22 cellular contexts compared by ENCODE assay signal in genomic region chr11:95450547-95451123, GRCh38.
DNase-seq lines count a peak whose midpoint lies in the region; ATAC-seq, FAIRE-seq and TF ChIP-seq lines count a peak whose summit lies in the region.
"Had no signal": no experiment of that assay in that cellular context is flagged by ENCODE, and none has a peak within 500 bp of the region (broad histone marks: within the 10 kb centered on the region; RNA-seq: fewer than 3 reads in every experiment).

No MANE protein-coding gene starts in this region.

- H3K56ac ChIP-seq in IMR-90 (ENCODE audit: extremely low read depth, insufficient read depth, low read length), result no peak overlapping the region

- TF ChIP-seq EP300 in esophagus muscularis mucosa (IDR thresholded peaks at IDR 0.05), result no peak

- no peak overlapping the region for H2BK15ac ChIP-seq in IMR-90 (ENCODE audit: low read depth, low read length)

- dilution Hi-C loops in IMR-90 (cut with HindIII; ENCODE audit: low sequenced_read_pairs, unreplicated experiment) (no loop called here), endothelial cell of umbilical vein (cut with MboI; ENCODE audit: extremely low pct_ligation_motif_present, low sequenced_read_pairs) (no loop called here)

- H3K9me1 ChIP-seq in IMR-90 (ENCODE audit: insufficient read depth, low read length) (no peaks in the 10 kb centered on the region), endothelial cell of umbilical vein (replicated peaks; ENCODE audit: control insufficient read depth, extremely low read depth, insufficient read depth, low read length) (no peaks in the 10 kb centered on the region)

- DNase-seq in AG04449 (ENCODE audit: low read depth, low spot score), result peak; percentile 16
- peak; percentile 31 for DNase-seq in IMR-90
- peak; percentile 37 for DNase-seq in endothelial cell of umbilical vein (ENCODE audit: low read depth, low spot score)
- DNase-seq in lung microvascular endothelial cell (ENCODE audit: low read depth in 2 of 2), result peak; percentile 27 to 42
- DNase-seq in NK-92 (lab: John Stamatoyannopoulos, UW; ENCODE audit: unreplicated experiment), result no peak
- DNase-seq in RWPE1 (ENCODE audit: low spot score), result no peak
- DNase-seq in DMS79 treated with DMSO at 0.1 percent for 48 hours (lab: John Stamatoyannopoulos, UW), result no peak
- DNase-seq in esophagus muscularis mucosa (ENCODE audit: extremely low spot score), result no peak
- DNase-seq: activated CD4-positive, CD25-positive, alpha-beta regulatory T cell treated with anti-CD3 and anti-CD28 coated beads, Interleukin-2, amount 50 U/mL, for 72 hours; activated T-cell treated with anti-CD3 and anti-CD28 coated beads for 4 hours; caudate nucleus; effector CD8-positive, alpha-beta T cell; midbrain; NCI-H1417; NCI-H2227 treated with DMSO at 0.1 percent for 48 hours; T-helper 17 cell had no signal

- no peak overlapping the region for H3K4ac ChIP-seq in IMR-90 (ENCODE audit: low read depth, low read length)

- no peak overlapping the region for H4K91ac ChIP-seq in IMR-90 (ENCODE audit: insufficient read depth, low read depth, low read length)

- H2BK5ac ChIP-seq in IMR-90 (ENCODE audit: low read depth, low read length, poor library complexity, severe bottlenecking), result no peak overlapping the region

- TF ChIP-seq CTCF in AG04449 (IDR thresholded peaks at IDR 0.05; ENCODE audit: insufficient read depth, low read length, missing control alignments), result no peak
- TF ChIP-seq CTCF in IMR-90 (conservative IDR thresholded peaks at IDR 0.05; ENCODE audit: low read depth, low read length), result no peak
- TF ChIP-seq CTCF in endothelial cell of umbilical vein (IDR thresholded peaks at IDR 0.05; ENCODE audit: extremely low read depth in 1 of 2, insufficient read depth in 1 of 2, low read depth in 1 of 2, low read length in 2 of 2), result no peak
- TF ChIP-seq CTCF in RWPE1 (conservative IDR thresholded peaks at IDR 0.05; ENCODE audit: low read depth), result no peak
- no peak for TF ChIP-seq CTCF in esophagus muscularis mucosa (IDR thresholded peaks at IDR 0.05)

- H3K14ac ChIP-seq in IMR-90 (replicated peaks; ENCODE audit: low read depth, low read length), result no peak overlapping the region

- H3K18ac ChIP-seq in IMR-90 (ENCODE audit: low read depth, low read length), result no peak overlapping the region

- H3K79me1 ChIP-seq in IMR-90 (ENCODE audit: low read depth in 1 of 2, low read length in 2 of 2), result no peaks in the 10 kb centered on the region

- H3K9ac ChIP-seq in IMR-90 (ENCODE audit: low read depth, low read length), result no peak overlapping the region
- H3K9ac ChIP-seq in endothelial cell of umbilical vein (replicated peaks; ENCODE audit: extremely low read depth, insufficient read depth, low read length), result no peak overlapping the region
- H3K9ac ChIP-seq: KMS-11 had no signal

- H3K36me3 ChIP-seq in IMR-90 (ENCODE audit: control insufficient read depth, insufficient read depth, low read length), result no peaks in the 10 kb centered on the region
- H3K36me3 ChIP-seq in endothelial cell of umbilical vein (ENCODE audit: control insufficient read depth in 2 of 2, extremely low read depth in 1 of 2, insufficient read depth in 2 of 2, low read length in 2 of 2), result no peaks in the 10 kb centered on the region
- no peaks in the 10 kb centered on the region for H3K36me3 ChIP-seq in esophagus muscularis mucosa

- no peak for TF ChIP-seq RAD21 in IMR-90 (IDR thresholded peaks at IDR 0.05; ENCODE audit: low read length)

- H3K9me3 ChIP-seq in IMR-90 (ENCODE audit: control insufficient read depth, insufficient read depth, low read length), result 0 out of 2 replicates have a peak, but pooled peaks cover 1% of the 10 kb centered on the region
- H3K9me3 ChIP-seq in endothelial cell of umbilical vein (replicated peaks; ENCODE audit: control insufficient read depth, insufficient read depth, low read length), result no peaks in the 10 kb centered on the region
- H3K9me3 ChIP-seq in esophagus muscularis mucosa, result no peaks in the 10 kb centered on the region

- H2AFZ ChIP-seq in IMR-90 (replicated peaks; ENCODE audit: low read length, poor library complexity), result no peak overlapping the region
- peak overlapping the region; percentile 60 for H2AFZ ChIP-seq in endothelial cell of umbilical vein (ENCODE audit: low read depth, low read length)

- H4K20me1 ChIP-seq in IMR-90 (ENCODE audit: insufficient read depth, low read length) (no peaks in the 10 kb centered on the region), endothelial cell of umbilical vein (replicated peaks; ENCODE audit: control insufficient read depth, extremely low read depth, insufficient read depth, low read length) (no peaks in the 10 kb centered on the region)

- no peak for ATAC-seq in IMR-90 (ENCODE audit: low read depth)
- ATAC-seq: stimulated activated memory B cell treated with anti-CD40 and anti-IgM and Interleukin-4, amounts not matched to agents 10 μg/mL and 1 μg/mL and 100 μg/mL, for 72 hours; T-helper 17 cell had no signal

- no peak overlapping the region for H4K8ac ChIP-seq in IMR-90 (ENCODE audit: low read depth in 2 of 2, low read length in 2 of 2)

- H3K27ac ChIP-seq in IMR-90 (ENCODE audit: insufficient read depth, low read length) (no peak overlapping the region), endothelial cell of umbilical vein (ENCODE audit: insufficient read depth, low read depth, low read length) (peak overlapping the region; percentile 25), RWPE1 (no peak overlapping the region), esophagus muscularis mucosa (replicated peaks in 1 of 4) (peak overlapping the region in 1 of 4 donors; percentile 1)
- H3K27ac ChIP-seq: HL-60, KMS-11 had no signal

- H2AK5ac ChIP-seq in IMR-90 (ENCODE audit: low read depth, low read length), result no peak overlapping the region

- H4K5ac ChIP-seq in IMR-90 (ENCODE audit: low read depth, low read length), result no peak overlapping the region

- no peak overlapping the region for H3K4me3 ChIP-seq in AG04449 (ENCODE audit: low read depth, low read length)
- H3K4me3 ChIP-seq in IMR-90 (ENCODE audit: insufficient read depth, low read depth, low read length), result no peak overlapping the region
- no peak overlapping the region for H3K4me3 ChIP-seq in endothelial cell of umbilical vein (replicated peaks in 1 of 3; ENCODE audit: insufficient read depth in 1 of 3, low read depth in 1 of 3, low read length in 3 of 3)
- H3K4me3 ChIP-seq in esophagus muscularis mucosa, result no peak overlapping the region
- H3K4me3 ChIP-seq: skin epidermis had no signal

- no peak overlapping the region for H2BK20ac ChIP-seq in IMR-90 (ENCODE audit: low read depth, low read length)

- BruUV-seq in IMR-90 (replicated peaks; lab: Mats Ljungman, UMichigan) (no TSS peak), endothelial cell of umbilical vein (replicated peaks; lab: Mats Ljungman, UMichigan) (no TSS peak)

- H3K4me2 ChIP-seq in IMR-90 (ENCODE audit: low read depth, low read length) (no peak overlapping the region), endothelial cell of umbilical vein (ENCODE audit: insufficient read depth, low read length) (no peak overlapping the region)
- H3K4me2 ChIP-seq: KMS-11 had no signal

- intact Hi-C loops in IMR-90 (cut with micrococcal nuclease), result no loop called here
- intact Hi-C loops in endothelial cell of umbilical vein (cut with micrococcal nuclease), result loop anchor here (5.0 kb wide), 1 partner anchor 208 kb away; no protein-coding TSS in a partner anchor
- intact Hi-C loops in esophagus muscularis mucosa (cut with DNase I), result no loop called here

- TF ChIP-seq POLR2A in IMR-90 (IDR thresholded peaks at IDR 0.05; ENCODE audit: low read depth, low read length), result no peak
- no peak for TF ChIP-seq POLR2A in endothelial cell of umbilical vein (IDR thresholded peaks at IDR 0.05; ENCODE audit: low read depth, low read length)
- TF ChIP-seq POLR2A in esophagus muscularis mucosa (IDR thresholded peaks at IDR 0.05; ENCODE audit: low read depth), result no peak

- H3K79me2 ChIP-seq in endothelial cell of umbilical vein (ENCODE audit: control insufficient read depth, insufficient read depth, low read length), result no peaks in the 10 kb centered on the region

- H3K4me1 ChIP-seq in IMR-90 (ENCODE audit: control insufficient read depth, insufficient read depth, low read length) (peaks cover 5% of the 10 kb centered on the region; the same call in 1 of the 2 replicates), endothelial cell of umbilical vein (ENCODE audit: control insufficient read depth, extremely low read depth, insufficient read depth, low read length) (peaks cover 13% of the 10 kb centered on the region), esophagus muscularis mucosa (peaks cover 0 to 6% (median 2%) of the 10 kb centered on the region in 4 donors)

- H3K23ac ChIP-seq in IMR-90 (ENCODE audit: low read depth, low read length), result no peak overlapping the region

- in situ Hi-C loops in IMR-90 (cut with MboI; ENCODE audit: low sequenced_read_pairs), result no loop called here

- FAIRE-seq in endothelial cell of umbilical vein (lab: Jason Lieb, UNC), result no peak
- FAIRE-seq: frontal cortex, GM19239 had no signal

- H2AK9ac ChIP-seq in IMR-90 (replicated peaks; ENCODE audit: low read depth, low read length, poor library complexity), result no peak overlapping the region

- peaks cover 2% of the 10 kb centered on the region; the same call in 1 of the 2 replicates for H3K27me3 ChIP-seq in IMR-90 (ENCODE audit: control insufficient read depth, insufficient read depth, low read length)
- no peaks in the 10 kb centered on the region for H3K27me3 ChIP-seq in endothelial cell of umbilical vein (ENCODE audit: control insufficient read depth in 2 of 2, insufficient read depth in 2 of 2, low read length in 2 of 2)
- no peaks in the 10 kb centered on the region for H3K27me3 ChIP-seq in esophagus muscularis mucosa

- no CpG with 5 or more reads among the region's 4 CpGs for WGBS in IMR-90 (ENCODE audit: extremely low coverage in 2 of 2, insufficient read length in 1 of 2), 2 experiments
- WGBS in esophagus muscularis mucosa, result 76% methylated on average over 4 of the region's 4 CpGs

- POLR2A ChIA-PET in AG04449 (lab: Yijun Ruan, JAX), result no interaction called here
- POLR2A ChIA-PET in IMR-90 (lab: Charles Lee; ENCODE audit: unreplicated experiment), result no interaction called here
- POLR2A ChIA-PET in endothelial cell of umbilical vein (lab: Charles Lee), result no interaction called here
- POLR2A ChIA-PET in RWPE1 (lab: Yijun Ruan, JAX; ENCODE audit: low non-redundant PET), result no interaction called here

- CTCF ChIA-PET in AG04449 (lab: Yijun Ruan, JAX), result no interaction called here
- CTCF ChIA-PET in IMR-90 (lab: Yijun Ruan, JAX), result interaction anchor here (1.0 kb wide), 1 partner anchor 95 kb away, joined by 4 read pairs; no protein-coding TSS in a partner anchor
- CTCF ChIA-PET in endothelial cell of umbilical vein (lab: Charles Lee), result no interaction called here
- CTCF ChIA-PET in RWPE1 (lab: Yijun Ruan, JAX), result interaction anchor here (0.6 to 0.7 kb wide), 2 partner anchors 19 to 237 kb away, joined by 3 to 4 read pairs; no protein-coding TSS in a partner anchor

- H2BK120ac ChIP-seq in IMR-90 (ENCODE audit: low read depth, low read length), result no peak overlapping the region

TF ChIP-seq in endothelial cell of umbilical vein, 7 proteins besides CTCF, POLR2A, EP300 and RAD21 (continues in another document):
- TF ChIP-seq POLR2AphosphoS5 (IDR thresholded peaks at IDR 0.05; ENCODE audit: insufficient read depth, low read depth, low read length) (no peak), MYC (IDR thresholded peaks at IDR 0.05; ENCODE audit: low read depth, low read length) (no peak), JUN (IDR thresholded peaks at IDR 0.05; ENCODE audit: borderline replicate concordance, insufficient read depth, insufficient read length, low read depth) (no peak)

Comparison
In these comparisons a context has a peak if more than half of its experiments do, and no peak if none do; other contexts are left out.
1. DNase-seq: peak in AG04449 (single experiment), IMR-90 (single experiment), endothelial cell of umbilical vein (single experiment) and lung microvascular endothelial cell (2 of 2); none in NK-92 (single experiment), RWPE1 (single experiment), DMS79 treated with DMSO at 0.1 percent for 48 hours (single experiment) and esophagus muscularis mucosa (single experiment).
2. CTCF ChIA-PET loops: an anchor here in IMR-90 (1.0 kb wide) and RWPE1 (0.6 to 0.7 kb wide); none called in AG04449 and endothelial cell of umbilical vein.